ENCODE assay signal across 18 cellular contexts in the genomic region with DNA sequence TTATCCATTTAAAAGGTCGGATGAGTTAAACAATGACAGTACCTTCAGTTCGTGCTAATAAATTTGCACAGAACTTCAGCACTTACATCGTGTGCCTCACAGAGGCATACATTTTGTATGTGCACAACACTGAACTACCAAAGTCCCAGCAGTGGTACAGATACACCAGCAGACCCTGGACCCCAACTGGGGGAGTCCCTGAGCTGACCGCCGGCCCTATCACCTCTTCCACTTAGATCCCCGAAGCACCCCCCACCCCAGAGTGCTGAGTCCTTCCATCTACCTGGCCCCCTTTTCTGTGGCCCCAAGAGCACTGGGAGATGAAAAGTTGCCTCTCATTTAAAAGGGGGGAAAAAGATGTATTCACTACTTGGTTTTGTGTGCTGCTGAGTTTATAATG. TPM values are rescaled to one million over a fixed set of nuclear protein-coding genes. Genes with fewer than 3 reads are reported as not detected.
DNase-seq lines count a peak whose midpoint lies in the region; ATAC-seq and TF ChIP-seq lines count a peak whose summit lies in the region.
"Had no signal": no experiment of that assay in that cellular context is flagged by ENCODE, and none has a peak within 500 bp of the region (broad histone marks: within the 10 kb centered on the region; RNA-seq: fewer than 3 reads in every experiment).

No MANE protein-coding gene starts in this region.

- BruUV-seq in IMR-90 (replicated peaks; lab: Mats Ljungman, UMichigan): no TSS peak

- no peak overlapping the region for H2AFZ ChIP-seq in IMR-90 (replicated peaks; ENCODE audit: low read length, poor library complexity)

- no peak for TF ChIP-seq RAD21 in IMR-90 (IDR thresholded peaks at IDR 0.05; ENCODE audit: low read length)

- no peak overlapping the region for H2BK15ac ChIP-seq in IMR-90 (ENCODE audit: low read depth, low read length)

- peaks cover 3% of the 10 kb centered on the region for H3K36me3 Mint-ChIP-seq in endothelial cell (ENCODE audit: low read depth, unreplicated experiment)
- peaks cover 28% of the 10 kb centered on the region for H3K36me3 Mint-ChIP-seq in osteocyte (ENCODE audit: unreplicated experiment)
- peaks cover 0 to 1% of the 10 kb centered on the region in 2 donors for H3K36me3 Mint-ChIP-seq in activated T-cell treated with anti-CD3 and anti-CD28 coated beads, Interleukin-2, amount 50 U/mL, for 72 hours (ENCODE audit: insufficient read depth in 2 of 2)

- WGBS in IMR-90 (ENCODE audit: extremely low coverage in 2 of 2, insufficient read length in 1 of 2), 2 experiments: 100% methylated on average over 2 of the region's 6 CpGs; no CpG with 5 or more reads in 1 of the 2 experiments
- WGBS in transverse colon (ENCODE audit: low coverage in 1 of 2), 2 donors: 85 to 86% methylated on average over 6 of the region's 6 CpGs

- no peak overlapping the region for H3K14ac ChIP-seq in IMR-90 (replicated peaks; ENCODE audit: low read depth, low read length)

- no peak overlapping the region for H3K4ac ChIP-seq in IMR-90 (ENCODE audit: low read depth, low read length)

- TF ChIP-seq CTCF in IMR-90 (conservative IDR thresholded peaks at IDR 0.05; ENCODE audit: low read depth, low read length) (no peak), endothelial cell (IDR thresholded peaks at IDR 0.05; ENCODE audit: unreplicated experiment) (no peak), osteocyte (IDR thresholded peaks at IDR 0.05) (no peak), transverse colon (IDR thresholded peaks at IDR 0.05) (no peak)

- H3K4me3 Mint-ChIP-seq in endothelial cell (ENCODE audit: unreplicated experiment): no peak overlapping the region
- H3K4me3 Mint-ChIP-seq in osteocyte (ENCODE audit: unreplicated experiment): no peak overlapping the region
- H3K4me3 Mint-ChIP-seq in activated T-cell treated with anti-CD3 and anti-CD28 coated beads, Interleukin-2, amount 50 U/mL, for 72 hours: no peak overlapping the region
- H3K4me3 Mint-ChIP-seq: CD4-positive, alpha-beta T cell; H9 had no signal

- TF ChIP-seq POLR2A in IMR-90 (IDR thresholded peaks at IDR 0.05; ENCODE audit: low read depth, low read length) (no peak), transverse colon (IDR thresholded peaks at IDR 0.05) (no peak)

- peaks cover 2% of the 10 kb centered on the region; the same call in 1 of the 2 replicates for H3K4me1 ChIP-seq in IMR-90 (ENCODE audit: control insufficient read depth, insufficient read depth, low read length)
- H3K4me1 ChIP-seq in transverse colon: no peaks in the 10 kb centered on the region
- H3K4me1 ChIP-seq: A549, Caco-2 had no signal

- dilution Hi-C loops in IMR-90 (cut with HindIII; ENCODE audit: low sequenced_read_pairs, unreplicated experiment): no loop called here

- no peak for TF ChIP-seq EP300 in transverse colon (IDR thresholded peaks at IDR 0.05; ENCODE audit: low read depth)

- H3K9me3 Mint-ChIP-seq in endothelial cell (ENCODE audit: unreplicated experiment) (no peaks in the 10 kb centered on the region), osteocyte (ENCODE audit: unreplicated experiment) (no peaks in the 10 kb centered on the region)
- H3K9me3 Mint-ChIP-seq in activated T-cell treated with anti-CD3 and anti-CD28 coated beads, Interleukin-2, amount 50 U/mL, for 72 hours: no peaks in the 10 kb centered on the region
- H3K9me3 Mint-ChIP-seq: CD4-positive, alpha-beta T cell; H9 had no signal

- H3K4me1 Mint-ChIP-seq in endothelial cell (ENCODE audit: unreplicated experiment) (no peaks in the 10 kb centered on the region), osteocyte (ENCODE audit: unreplicated experiment) (no peaks in the 10 kb centered on the region)
- H3K4me1 Mint-ChIP-seq in activated T-cell treated with anti-CD3 and anti-CD28 coated beads, Interleukin-2, amount 50 U/mL, for 72 hours (ENCODE audit: low read depth): no peaks in the 10 kb centered on the region

- intact Hi-C loops in IMR-90 (cut with micrococcal nuclease): no loop called here
- intact Hi-C loops in transverse colon (cut with DNase I; ENCODE audit: low total_unique reads): no loop called here

- no peak overlapping the region for H3K18ac ChIP-seq in IMR-90 (ENCODE audit: low read depth, low read length)

- H3K9me3 ChIP-seq in IMR-90 (ENCODE audit: control insufficient read depth, insufficient read depth, low read length) (no peaks in the 10 kb centered on the region), transverse colon (no peaks in the 10 kb centered on the region)
- H3K9me3 ChIP-seq: A549, Caco-2 had no signal

- DNase-seq in NCI-H82 (lab: John Stamatoyannopoulos, UW): peak; percentile 52
- no peak for DNase-seq in NCI-H82 treated with DMSO at 0.1 percent for 48 hours (lab: John Stamatoyannopoulos, UW; ENCODE audit: unreplicated experiment)
- DNase-seq in IMR-90: no peak
- DNase-seq in endothelial cell (ENCODE audit: low spot score): no peak
- peak; percentile 79 for DNase-seq in osteocyte (ENCODE audit: extremely low spot score, unreplicated experiment)
- DNase-seq in transverse colon: no peak
- no peak for DNase-seq in activated T-cell treated with anti-CD3 and anti-CD28 coated beads, Interleukin-2, amount 50 U/mL, for 72 hours
- DNase-seq: AML-193; Caco-2; CD4-positive, alpha-beta T cell; DMS153; DMS79; GDM1; H9 had no signal

- H3K4me3 ChIP-seq in IMR-90 (ENCODE audit: insufficient read depth, low read depth, low read length) (no peak overlapping the region), transverse colon (no peak overlapping the region)
- H3K4me3 ChIP-seq: A549 had no signal

- in situ Hi-C loops in IMR-90 (cut with MboI; ENCODE audit: low sequenced_read_pairs): no loop called here
- in situ Hi-C loops in transverse colon (cut with MboI; ENCODE audit: low pct_ligation_motif_present in 1 of 4, low pct_unique_long_range_greater_than_20kb in 1 of 4, low sequenced_read_pairs in 3 of 4): no loop called here

- no peak overlapping the region for H2AK5ac ChIP-seq in IMR-90 (ENCODE audit: low read depth, low read length)

- ATAC-seq in IMR-90 (ENCODE audit: low read depth) (peak; percentile 21; the same call in 1 of the 2 replicates), GM21528 (IDR thresholded peaks at IDR 0.05; ENCODE audit: low FRiP score, unreplicated experiment) (no peak)
- no peak for ATAC-seq in activated T-cell treated with anti-CD3 and anti-CD28 coated beads, Interleukin-2, amount 50 U/mL, for 72 hours (replicated peaks in 1 of 2)
- ATAC-seq: A549 had no signal

- H3K23ac ChIP-seq in IMR-90 (ENCODE audit: low read depth, low read length): no peak overlapping the region

- H2AK9ac ChIP-seq in IMR-90 (replicated peaks; ENCODE audit: low read depth, low read length, poor library complexity): no peak overlapping the region

- H3K79me1 ChIP-seq in IMR-90 (ENCODE audit: low read depth in 1 of 2, low read length in 2 of 2): peaks cover 0 to 15% of the 10 kb centered on the region in 2 experiments; a peak in 2 of 4 replicates

- no peak overlapping the region for H4K8ac ChIP-seq in IMR-90 (ENCODE audit: low read depth in 2 of 2, low read length in 2 of 2)

- H3K9me1 ChIP-seq in IMR-90 (ENCODE audit: insufficient read depth, low read length): peaks cover 12% of the 10 kb centered on the region

- H3K27ac Mint-ChIP-seq in endothelial cell (ENCODE audit: unreplicated experiment) (peak overlapping the region; percentile 52), osteocyte (ENCODE audit: unreplicated experiment) (no peak overlapping the region)
- H3K27ac Mint-ChIP-seq in activated T-cell treated with anti-CD3 and anti-CD28 coated beads, Interleukin-2, amount 50 U/mL, for 72 hours: no peak overlapping the region
- H3K27ac Mint-ChIP-seq: CD4-positive, alpha-beta T cell had no signal

- H2BK5ac ChIP-seq in IMR-90 (ENCODE audit: low read depth, low read length, poor library complexity, severe bottlenecking): no peak overlapping the region

- H2BK120ac ChIP-seq in IMR-90 (ENCODE audit: low read depth, low read length): no peak overlapping the region

- POLR2A ChIA-PET in IMR-90 (lab: Charles Lee; ENCODE audit: unreplicated experiment): no interaction called here

- H3K27me3 Mint-ChIP-seq in endothelial cell (ENCODE audit: unreplicated experiment) (no peaks in the 10 kb centered on the region), osteocyte (ENCODE audit: unreplicated experiment) (no peaks in the 10 kb centered on the region)
- H3K27me3 Mint-ChIP-seq in activated T-cell treated with anti-CD3 and anti-CD28 coated beads, Interleukin-2, amount 50 U/mL, for 72 hours (ENCODE audit: low read depth): no peaks in the 10 kb centered on the region
- H3K27me3 Mint-ChIP-seq: CD4-positive, alpha-beta T cell had no signal

- CTCF ChIA-PET in IMR-90 (lab: Yijun Ruan, JAX): no interaction called here

- H4K91ac ChIP-seq in IMR-90 (ENCODE audit: insufficient read depth, low read depth, low read length): no peak overlapping the region

- no peak overlapping the region for H3K27ac ChIP-seq in IMR-90 (ENCODE audit: insufficient read depth, low read length)
- H3K27ac ChIP-seq in transverse colon: no peak overlapping the region
- H3K27ac ChIP-seq: 22Rv1, A549, C4-2B had no signal

- no peak overlapping the region for H3K4me2 ChIP-seq in IMR-90 (ENCODE audit: low read depth, low read length)
- H3K4me2 ChIP-seq: A549 had no signal

- no peaks in the 10 kb centered on the region for H3K27me3 ChIP-seq in IMR-90 (ENCODE audit: control insufficient read depth, insufficient read depth, low read length)
- H3K27me3 ChIP-seq in transverse colon: no peaks in the 10 kb centered on the region

- H3K36me3 ChIP-seq in IMR-90 (ENCODE audit: control insufficient read depth, insufficient read depth, low read length) (peaks cover 16% of the 10 kb centered on the region), transverse colon (peaks cover 0 to 12% (median 5%) of the 10 kb centered on the region in 4 donors)

- H3K56ac ChIP-seq in IMR-90 (ENCODE audit: extremely low read depth, insufficient read depth, low read length): no peak overlapping the region

- no peak overlapping the region for H2BK20ac ChIP-seq in IMR-90 (ENCODE audit: low read depth, low read length)

- no peak overlapping the region for H3K9ac ChIP-seq in IMR-90 (ENCODE audit: low read depth, low read length)

- no peak overlapping the region for H4K5ac ChIP-seq in IMR-90 (ENCODE audit: low read depth, low read length)

- H4K20me1 ChIP-seq in IMR-90 (ENCODE audit: insufficient read depth, low read length): no peaks in the 10 kb centered on the region; the same call in 1 of the 2 replicates

RNA-seq across cellular contexts. Expression of a gene that starts 9.5 kb away (rescaled TPM):
- total RNA-seq in IMR-90 (2012; rRNA removed) (6.3 and 7.2 TPM in 2 replicates), endothelial cell (ENCODE audit: unreplicated experiment) (37.6 TPM), osteocyte (13.1 and 13.6 TPM in 2 replicates), transverse colon (100 to 1,000 TPM in 1 of 4 donors, 10 to 100 TPM in 3; 33.3 to 109 (median 66.9) TPM)
- polyA plus RNA-seq in IMR-90 (2012; rRNA removed): 10.4 and 10.7 TPM in 2 replicates
- polyA plus RNA-seq in IMR-90 (2012; cell fraction: cytosol; rRNA removed): 7.4 and 8.5 TPM in 2 replicates
- 61.8 and 109 TPM in 2 replicates for polyA plus RNA-seq in IMR-90 (2012; cell fraction: nucleus; rRNA removed; ENCODE audit: low replicate concordance)
- 10 to 100 TPM; 25.7 to 29.0 TPM for total RNA-seq in activated T-cell treated with anti-CD3 and anti-CD28 coated beads, Interleukin-2, amount 50 U/mL, for 72 hours

RNA-seq across cellular contexts. Expression of a gene that starts 32.0 kb away (rescaled TPM):
- total RNA-seq in IMR-90 (2012; rRNA removed) (26.9 and 29.4 TPM in 2 replicates), endothelial cell (ENCODE audit: unreplicated experiment) (77.9 TPM), osteocyte (66.9 and 67.0 TPM in 2 replicates), transverse colon (100 to 1,000 TPM in 1 of 4 donors, 10 to 100 TPM in 3; 52.3 to 146 (median 77.0) TPM)
- 48.5 and 58.2 TPM in 2 replicates for polyA plus RNA-seq in IMR-90 (2012; rRNA removed)
- 17.4 and 21.0 TPM in 2 replicates for polyA plus RNA-seq in IMR-90 (2012; cell fraction: cytosol; rRNA removed)
- polyA plus RNA-seq in IMR-90 (2012; cell fraction: nucleus; rRNA removed; ENCODE audit: low replicate concordance): 118 and 306 TPM in 2 replicates
- total RNA-seq in activated T-cell treated with anti-CD3 and anti-CD28 coated beads, Interleukin-2, amount 50 U/mL, for 72 hours: 100 to 1,000 TPM; 153 to 154 TPM

Comparison
In these comparisons a context has a peak if more than half of its experiments do, and no peak if none do; other contexts are left out.
1. DNase-seq: peak in NCI-H82 (single experiment) and osteocyte (single experiment); none in NCI-H82 treated with DMSO at 0.1 percent for 48 hours (single experiment), IMR-90 (single experiment), endothelial cell (single experiment), transverse colon (single experiment) and activated T-cell treated with anti-CD3 and anti-CD28 coated beads, Interleukin-2, amount 50 U/mL, for 72 hours (0 of 2).